ENCODE assay signal across 10 cellular contexts in the genomic region with DNA sequence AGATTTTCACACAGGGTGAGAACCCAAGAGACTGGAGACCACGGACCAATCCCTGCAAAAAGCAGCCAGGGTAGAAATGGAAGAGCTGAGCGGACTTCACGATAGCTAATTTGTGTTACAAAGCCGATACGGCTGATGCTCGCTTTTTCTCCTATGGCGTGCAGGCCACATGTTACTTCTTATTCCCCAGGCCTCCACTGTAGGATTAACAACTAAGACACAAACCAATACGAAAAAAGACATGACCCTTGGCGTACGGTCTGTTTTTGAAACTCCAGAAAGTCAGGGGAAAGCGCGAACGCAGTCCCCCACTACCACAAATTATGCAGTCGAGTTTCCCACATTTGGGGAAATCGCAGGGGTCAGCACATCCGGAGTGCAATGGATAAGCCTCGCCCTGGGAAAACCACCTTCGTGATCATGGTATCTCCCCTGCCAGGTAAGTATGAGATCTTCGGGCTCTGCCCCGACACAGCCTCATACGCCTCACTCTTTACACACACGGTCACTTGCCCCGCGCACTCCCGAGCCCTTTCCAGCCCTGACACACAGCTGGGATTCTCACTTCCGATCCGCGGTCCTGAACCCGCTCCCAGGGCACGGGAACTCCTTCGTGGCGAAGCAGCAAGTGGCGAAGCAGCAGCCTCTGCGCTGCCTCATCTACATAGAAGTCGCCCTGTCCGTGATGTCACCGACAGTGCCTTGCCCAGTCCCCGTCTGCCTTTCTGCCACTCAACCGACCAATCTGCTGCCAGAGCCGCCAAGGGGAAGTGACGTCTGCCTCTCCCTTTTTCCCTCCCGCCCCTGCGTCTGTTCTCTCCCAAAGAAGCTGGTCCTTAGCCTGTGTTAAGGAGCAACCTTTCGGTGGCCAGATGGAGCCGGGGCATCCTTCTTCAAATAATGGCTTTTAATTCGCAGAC. TPM values are rescaled to one million over a fixed set of nuclear protein-coding genes. Genes with fewer than 3 reads are reported as not detected.
DNase-seq lines count a peak whose midpoint lies in the region; ATAC-seq, FAIRE-seq and TF ChIP-seq lines count a peak whose summit lies in the region.
"Not testable (repeated sequence)": the region's sequence is repeated elsewhere in the genome, so short reads cannot be mapped to it uniquely, and the experiment has no call there.
"Had no signal": no experiment of that assay in that cellular context is flagged by ENCODE, and none has a peak within 500 bp of the region (broad histone marks: within the 10 kb centered on the region; RNA-seq: fewer than 3 reads in every experiment).

A gene (minus strand): TSS at position 447 of the 920 bp plus-strand sequence.

- intact Hi-C loops in activated CD4-positive, alpha-beta T cell treated with anti-CD3 and anti-CD28 coated beads, Interleukin-2, amount 10 ng/mL, durations not matched to agents 24 days and 14 days (cut with micrococcal nuclease); right lobe of liver (cut with DNase I): not testable (repeated sequence)

- not testable (repeated sequence) for H3K4me1 ChIP-seq in right lobe of liver

- not testable (repeated sequence) for H3K4me3 ChIP-seq in right lobe of liver

- not testable (repeated sequence) for TF ChIP-seq POLR2A in right lobe of liver (IDR thresholded peaks at IDR 0.05)

- H3K27me3 Mint-ChIP-seq in activated CD4-positive, alpha-beta T cell treated with anti-CD3 and anti-CD28 coated beads, Interleukin-2, amount 10 ng/mL, durations not matched to agents 24 days and 14 days, result not testable (repeated sequence)

- DNase-seq in activated CD4-positive, alpha-beta T cell treated with anti-CD3 and anti-CD28 coated beads, Interleukin-2, amount 10 ng/mL, durations not matched to agents 24 days and 14 days; right lobe of liver; stimulated activated naive CD8-positive, alpha-beta T cell treated with anti-CD3 and anti-CD28 coated beads, Interleukin-15, Interleukin-2, amounts not matched to agents 100 U/mL and 50 U/mL, for 24 hours: not testable (repeated sequence)

- H3K36me3 ChIP-seq in right lobe of liver, result not testable (repeated sequence)

- H3K9me3 ChIP-seq in right lobe of liver, result not testable (repeated sequence)

- H3K4me1 Mint-ChIP-seq in activated CD4-positive, alpha-beta T cell treated with anti-CD3 and anti-CD28 coated beads, Interleukin-2, amount 10 ng/mL, durations not matched to agents 24 days and 14 days, result not testable (repeated sequence)

- not testable (repeated sequence) for H3K27me3 ChIP-seq in right lobe of liver

- not testable (repeated sequence) for TF ChIP-seq CTCF in right lobe of liver (IDR thresholded peaks at IDR 0.05)

- WGBS in right lobe of liver (ENCODE audit: insufficient coverage, low coverage, low lambda C conversion rate, missing lambda C conversion rate), result no CpG with 5 or more reads among the region's 46 CpGs

- peak; percentile 99 for ATAC-seq in GM18502 (IDR thresholded peaks at IDR 0.05; ENCODE audit: poor library complexity, unreplicated experiment)
- ATAC-seq in GM19468 (IDR thresholded peaks at IDR 0.05; ENCODE audit: extremely low read depth, unreplicated experiment), result peak; percentile 79
- peak; percentile 90 for ATAC-seq in HG02759 (IDR thresholded peaks at IDR 0.05; ENCODE audit: unreplicated experiment)
- peak; percentile 99 for ATAC-seq in HG03432 (IDR thresholded peaks at IDR 0.05; ENCODE audit: unreplicated experiment)
- ATAC-seq in right lobe of liver, result peak; percentile 95 to 100 (median 99)
- ATAC-seq in stimulated activated naive CD8-positive, alpha-beta T cell treated with anti-CD3 and anti-CD28 coated beads, Interleukin-15, Interleukin-2, amounts not matched to agents 100 U/mL and 50 U/mL, for 24 hours, result peak; percentile 99

- H3K4me3 Mint-ChIP-seq in activated CD4-positive, alpha-beta T cell treated with anti-CD3 and anti-CD28 coated beads, Interleukin-2, amount 10 ng/mL, durations not matched to agents 24 days and 14 days, result not testable (repeated sequence)

- H3K27ac ChIP-seq in right lobe of liver, result not testable (repeated sequence)

- not testable (repeated sequence) for H3K9me3 Mint-ChIP-seq in activated CD4-positive, alpha-beta T cell treated with anti-CD3 and anti-CD28 coated beads, Interleukin-2, amount 10 ng/mL, durations not matched to agents 24 days and 14 days

- not testable (repeated sequence) for H3K27ac Mint-ChIP-seq in activated CD4-positive, alpha-beta T cell treated with anti-CD3 and anti-CD28 coated beads, Interleukin-2, amount 10 ng/mL, durations not matched to agents 24 days and 14 days

- not testable (repeated sequence) for H3K36me3 Mint-ChIP-seq in activated CD4-positive, alpha-beta T cell treated with anti-CD3 and anti-CD28 coated beads, Interleukin-2, amount 10 ng/mL, durations not matched to agents 24 days and 14 days (ENCODE audit: low read depth)

- peak; percentile 94 for FAIRE-seq in colon (lab: Jason Lieb, UNC)

RNA-seq across cellular contexts. Expression of the gene that starts here (rescaled TPM):
- 1,962 and 2,189 TPM in 2 replicates for total RNA-seq in activated CD4-positive, alpha-beta T cell treated with anti-CD3 and anti-CD28 coated beads, Interleukin-2, amount 10 ng/mL, durations not matched to agents 24 days and 14 days
- 1,000 to 10,000 TPM in 3 of 6 experiments, 100 to 1,000 TPM in 1, under 1 TPM in 2; under 0.01 to 3,377 (median 977) TPM for total RNA-seq in right lobe of liver
- total RNA-seq: fibroblast of villous mesenchyme, G401 had no signal
